8 cellular contexts compared by ENCODE assay signal in the genomic region with DNA sequence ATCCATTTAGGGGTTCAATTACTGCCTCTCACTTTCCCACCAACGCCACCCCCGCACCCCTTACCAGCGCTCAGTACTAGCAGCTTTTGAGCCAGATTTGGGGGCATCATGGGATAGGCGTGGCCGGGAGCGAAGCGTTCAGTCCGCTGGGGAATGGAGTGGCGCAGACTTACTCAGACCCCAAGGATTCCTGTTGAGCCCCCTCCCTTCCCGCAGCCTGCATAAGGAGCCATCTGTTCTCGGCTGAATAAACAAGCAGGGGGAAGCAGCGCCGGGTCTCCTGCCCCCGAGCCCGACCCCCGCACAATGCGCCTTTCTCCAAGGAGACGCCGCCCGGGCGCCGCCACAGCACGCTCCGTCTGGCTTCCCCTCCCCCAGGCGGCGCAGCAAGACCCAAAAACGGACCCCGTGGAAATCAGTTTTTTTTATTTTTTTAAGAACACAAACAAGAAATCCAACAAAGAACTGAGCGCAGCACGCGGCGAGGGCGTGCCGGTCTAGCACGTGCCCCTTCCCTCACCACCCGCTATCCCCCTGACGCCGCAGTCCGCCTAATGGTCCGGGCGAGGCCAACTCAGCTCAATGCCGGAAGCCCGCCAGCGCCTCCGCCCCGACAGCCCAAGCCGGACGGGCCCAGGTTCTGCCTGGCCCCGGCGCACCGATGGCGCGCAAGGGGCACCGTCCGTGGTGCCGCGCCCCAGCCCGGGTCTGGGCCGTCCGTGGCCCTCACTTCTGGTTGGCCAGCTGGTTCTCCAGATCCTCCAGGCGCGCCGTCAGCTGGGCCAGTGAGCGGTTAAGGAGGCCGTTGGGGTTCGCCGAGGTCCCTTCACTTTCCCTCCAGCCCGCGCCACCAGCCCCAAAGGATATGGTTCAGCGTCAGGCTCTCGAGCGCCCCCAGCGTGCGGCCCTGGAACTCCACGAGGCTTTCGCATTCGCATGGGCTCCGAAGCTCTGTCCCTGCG. TPM values are rescaled to one million over a fixed set of nuclear protein-coding genes. Genes with fewer than 3 reads are reported as not detected.
A peak's percentile ranks its signal among the peaks of the same experiment; 100 is the strongest.
DNase-seq lines count a peak whose midpoint lies in the region; ATAC-seq and TF ChIP-seq lines count a peak whose summit lies in the region.

No MANE protein-coding gene starts in this region.

- peak; percentile 100 for TF ChIP-seq CTCF in Caco-2 (IDR thresholded peaks at IDR 0.05; ENCODE audit: insufficient read depth in 1 of 2, low read depth in 1 of 2, low read length in 1 of 2, severe bottlenecking in 1 of 2, unreplicated experiment in 1 of 2)

- ATAC-seq in HG02973 (IDR thresholded peaks at IDR 0.05; ENCODE audit: unreplicated experiment), result peak; percentile 76
- peak; percentile 82 for ATAC-seq in memory B cell (ENCODE audit: low read depth)

- DNase-seq in Caco-2 (peak; percentile 90 to 95), NCI-H524 treated with DMSO at 0.1 percent for 48 hours (lab: John Stamatoyannopoulos, UW) (peak; percentile 57), memory B cell (ENCODE audit: low spot score in 2 of 2) (peak; percentile 77 to 90), mesenteric fat pad (ENCODE audit: low spot score) (no peak)
- peak; percentile 96 for DNase-seq in activated CD8-positive, alpha-beta memory T cell treated with anti-CD3 and anti-CD28 coated beads for 24 hours
- DNase-seq in effector memory CD4-positive, alpha-beta T cell, result peak; percentile 41 to 58 (median 50)
- peak; percentile 65 to 82 (median 72) for DNase-seq in stimulated activated CD4-positive, alpha-beta T cell treated with anti-CD3 and anti-CD28 coated beads, TNF-alpha, amount 100 ng/mL, for 48 hours (ENCODE audit: low read depth in 3 of 3)

- CTCF ChIA-PET in Caco-2 (lab: Charles Lee), result interaction anchor here (0.6 to 7.4 kb wide), 50 partner anchors 10 to 478 kb away, joined by 3 to 67 read pairs (median 5); a partner anchor contains a TSS

- 0 out of 2 replicates have a peak, but pooled peaks cover 3% of the 10 kb centered on the region for H3K4me1 ChIP-seq in Caco-2
- peaks cover 8% of the 10 kb centered on the region for H3K4me1 ChIP-seq in effector memory CD4-positive, alpha-beta T cell (ENCODE audit: control insufficient read depth, insufficient read depth, low read length, poor library complexity, severe bottlenecking)

- peaks cover 4% of the 10 kb centered on the region; the same call in 1 of the 2 replicates for H3K27me3 ChIP-seq in Caco-2 (replicated peaks; ENCODE audit: control insufficient read depth, insufficient read depth, low read length)
- H3K27me3 ChIP-seq in effector memory CD4-positive, alpha-beta T cell (replicated peaks; ENCODE audit: control insufficient read depth, insufficient read depth, low read length, poor library complexity, severe bottlenecking), result peaks cover 13% of the 10 kb centered on the region

- POLR2A ChIA-PET in Caco-2 (lab: Charles Lee), result interaction anchor here (0.6 kb wide), 2 partner anchors 69 to 143 kb away, joined by 3 read pairs; no protein-coding TSS in a partner anchor

- BruUV-seq in Caco-2 (replicated peaks; lab: Mats Ljungman, UMichigan), result no TSS peak

- H3K27ac ChIP-seq in effector memory CD4-positive, alpha-beta T cell (ENCODE audit: insufficient read depth, low read length, poor library complexity, severe bottlenecking), result no peak overlapping the region

- H3K4me3 ChIP-seq in Caco-2 (ENCODE audit: low read depth, low read length), result peak overlapping the region; percentile 63
- peak overlapping the region; percentile 73 for H3K4me3 ChIP-seq in effector memory CD4-positive, alpha-beta T cell (ENCODE audit: insufficient read depth, low read depth, low read length, poor library complexity, severe bottlenecking)

- intact Hi-C loops in Caco-2 (cut with micrococcal nuclease; ENCODE audit: unreplicated experiment), result loop anchor here (5.0 kb wide), 1 partner anchor 211 kb away; no protein-coding TSS in a partner anchor

- H3K9me3 Mint-ChIP-seq in Caco-2 (ENCODE audit: unreplicated experiment), result no peaks in the 10 kb centered on the region
- H3K9me3 Mint-ChIP-seq in memory B cell, result no peaks in the 10 kb centered on the region

- H3K4me3 Mint-ChIP-seq in Caco-2 (ENCODE audit: unreplicated experiment) (peak overlapping the region; percentile 72), memory B cell (peak overlapping the region; percentile 76)

- H3K4me1 Mint-ChIP-seq in Caco-2 (ENCODE audit: low read depth, unreplicated experiment) (no peaks in the 10 kb centered on the region), memory B cell (peaks cover 13% of the 10 kb centered on the region)

- peaks cover 15% of the 10 kb centered on the region for H3K9me3 ChIP-seq in Caco-2
- H3K9me3 ChIP-seq in effector memory CD4-positive, alpha-beta T cell (ENCODE audit: control insufficient read depth, low read length), result no peaks in the 10 kb centered on the region

- no peak overlapping the region for H3K27ac Mint-ChIP-seq in Caco-2 (ENCODE audit: unreplicated experiment)
- no peak overlapping the region for H3K27ac Mint-ChIP-seq in memory B cell

- H3K27me3 Mint-ChIP-seq in Caco-2 (ENCODE audit: insufficient read depth, unreplicated experiment), result peaks cover 13% of the 10 kb centered on the region
- peaks cover 10% of the 10 kb centered on the region for H3K27me3 Mint-ChIP-seq in memory B cell

- H3K36me3 ChIP-seq in Caco-2 (ENCODE audit: control insufficient read depth, insufficient read depth, low read length), result no peaks in the 10 kb centered on the region
- no peaks in the 10 kb centered on the region for H3K36me3 ChIP-seq in effector memory CD4-positive, alpha-beta T cell (ENCODE audit: control insufficient read depth, insufficient read depth, low read length)

- H3K36me3 Mint-ChIP-seq in Caco-2 (ENCODE audit: insufficient read depth, unreplicated experiment), result no peaks in the 10 kb centered on the region
- no peaks in the 10 kb centered on the region for H3K36me3 Mint-ChIP-seq in memory B cell

RNA-seq across cellular contexts. Expression of a gene that starts 13.3 kb away (rescaled TPM):
- total RNA-seq in Caco-2 (2022) (not detected in 2 replicates), mesenteric fat pad (not detected)

RNA-seq across cellular contexts. Expression of a gene that starts 14.8 kb away (rescaled TPM):
- total RNA-seq in Caco-2 (2022), result not detected in 2 replicates
- total RNA-seq in mesenteric fat pad, result not detected

RNA-seq across cellular contexts. Expression of a gene that starts 39.0 kb away (rescaled TPM):
- total RNA-seq in Caco-2 (2022) (3.0 TPM in 2 replicates), mesenteric fat pad (16.5 TPM)

RNA-seq across cellular contexts. Expression of a gene that starts 54.9 kb away (rescaled TPM):
- total RNA-seq in Caco-2 (2022) (227 and 242 TPM in 2 replicates), mesenteric fat pad (81.6 TPM)
